8 cellular contexts compared by ENCODE assay signal in the genomic region with DNA sequence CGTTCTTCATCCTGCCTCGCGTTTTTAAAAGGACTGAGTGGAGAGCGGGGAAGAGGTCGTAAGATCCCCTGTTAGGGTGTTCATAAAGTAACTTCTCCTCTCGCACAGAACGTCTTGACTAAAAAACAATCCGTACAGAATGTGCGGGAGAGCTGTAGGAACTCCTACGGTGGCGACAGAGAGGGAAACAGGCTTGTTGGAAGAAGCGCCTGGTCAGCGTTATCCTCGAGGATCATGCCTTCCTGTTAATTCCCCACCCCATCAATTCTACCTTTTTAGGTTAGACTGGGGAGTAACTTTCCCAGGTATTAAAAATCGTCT. TPM values are rescaled to one million over a fixed set of nuclear protein-coding genes. Genes with fewer than 3 reads are reported as not detected.
A peak's percentile ranks its signal among the peaks of the same experiment; 100 is the strongest.
DNase-seq lines count a peak whose midpoint lies in the region; ATAC-seq, FAIRE-seq and TF ChIP-seq lines count a peak whose summit lies in the region.

No MANE protein-coding gene starts in this region.

- TF ChIP-seq EP300 in HepG2 (IDR thresholded peaks at IDR 0.05; ENCODE audit: low read depth in 2 of 2, low read length in 2 of 2) (no peak), HepG2 (CRISPR knock-in tag; IDR thresholded peaks at IDR 0.05; ENCODE audit: borderline replicate concordance) (no peak)

- H2AFZ ChIP-seq in mammary epithelial cell (ENCODE audit: low read depth, low read length) = peak overlapping the region; percentile 98
- peak overlapping the region; percentile 97 for H2AFZ ChIP-seq in HepG2 (ENCODE audit: low read length)

- DNase-seq in activated CD4-positive, alpha-beta T cell treated with anti-CD3 and anti-CD28 coated beads for 36 hours = no peak
- DNase-seq in activated CD4-positive, alpha-beta T cell treated with anti-CD3 and anti-CD28 coated beads, Interleukin-2, amount 50 U/mL, for 48 hours = no peak
- no peak for DNase-seq in HFFc6
- DNase-seq in NCI-H187 treated with DMSO at 0.1 percent for 48 hours (lab: John Stamatoyannopoulos, UW) = peak; percentile 30
- no peak for DNase-seq in mammary epithelial cell
- DNase-seq in HepG2 (ENCODE audit: low spot score) = no peak
- DNase-seq in GOT3 (lab: John Stamatoyannopoulos, UW) = no peak

- WGBS in mammary epithelial cell (ENCODE audit: low coverage, missing lambda C conversion rate) = 2% methylated on average over 14 of the region's 15 CpGs
- WGBS in HepG2 (ENCODE audit: low lambda C conversion rate) = under 1% methylated on average over 15 of the region's 15 CpGs
- WGBS in thymus = under 1% methylated on average over 15 of the region's 15 CpGs

- H3K4me1 ChIP-seq in mammary epithelial cell (ENCODE audit: insufficient read depth, low read length) (peaks cover 15% of the 10 kb centered on the region), HepG2 (ENCODE audit: insufficient read depth, low read length) (peaks cover 40% of the 10 kb centered on the region), thymus (ENCODE audit: control insufficient read depth, insufficient read depth, low read length) (peaks cover 5% of the 10 kb centered on the region)

- H3K27ac ChIP-seq in mammary epithelial cell (ENCODE audit: insufficient read depth, low read depth, low read length) = peak overlapping the region; percentile 79
- peak overlapping the region; percentile 94 for H3K27ac ChIP-seq in HepG2 (ENCODE audit: extremely low read length, insufficient read depth, low read length)
- no peak overlapping the region for H3K27ac ChIP-seq in thymus (ENCODE audit: low read depth)

- H3K9me3 Mint-ChIP-seq in activated CD4-positive, alpha-beta T cell treated with anti-CD3 and anti-CD28 coated beads for 36 hours (ENCODE audit: low read depth) = no peaks in the 10 kb centered on the region
- no peaks in the 10 kb centered on the region for H3K9me3 Mint-ChIP-seq in HFFc6

- H3K9ac ChIP-seq in mammary epithelial cell (ENCODE audit: insufficient read depth, low read length) (peak overlapping the region; percentile 80), HepG2 (ENCODE audit: insufficient read depth, low read depth, low read length) (peak overlapping the region; percentile 76)

- H4K20me1 ChIP-seq in mammary epithelial cell (ENCODE audit: insufficient read depth, low read length) = no peaks in the 10 kb centered on the region
- peaks cover 18% of the 10 kb centered on the region; the same call in 1 of the 2 replicates for H4K20me1 ChIP-seq in HepG2 (ENCODE audit: insufficient read depth, low read length)

- peaks cover 9% of the 10 kb centered on the region for H3K36me3 Mint-ChIP-seq in activated CD4-positive, alpha-beta T cell treated with anti-CD3 and anti-CD28 coated beads for 36 hours (ENCODE audit: low read depth)
- H3K36me3 Mint-ChIP-seq in HFFc6 (ENCODE audit: low read depth) = peaks cover 10% of the 10 kb centered on the region

- CTCF ChIA-PET in activated CD4-positive, alpha-beta T cell treated with anti-CD3 and anti-CD28 coated beads for 36 hours (lab: Charles Lee) = interaction anchor here (0.5 kb wide), 1 partner anchor 74 kb away, joined by 3 read pairs; no protein-coding TSS in a partner anchor
- CTCF ChIA-PET in mammary epithelial cell (lab: Charles Lee; ENCODE audit: low non-redundant PET) = no interaction called here
- CTCF ChIA-PET in HepG2 (lab: Yijun Ruan, JAX; ENCODE audit: low intra/inter-chr PET ratio, low total read pairs) = no interaction called here

- TF ChIP-seq RAD21 in HepG2 (CRISPR knock-in tag; IDR thresholded peaks at IDR 0.05) = no peak

- in situ Hi-C loops in mammary epithelial cell (cut with MboI; ENCODE audit: low sequenced_read_pairs in 2 of 2) = no loop called here
- in situ Hi-C loops in HepG2 (cut with HindIII; ENCODE audit: extremely low pct_ligation_motif_present, low pct_unique_long_range_greater_than_20kb) = no loop called here

- ATAC-seq in activated CD4-positive, alpha-beta T cell treated with anti-CD3 and anti-CD28 coated beads for 36 hours = peak; percentile 8
- peak; percentile 49 for ATAC-seq in HepG2

- dilution Hi-C loops in mammary epithelial cell (cut with HindIII; ENCODE audit: low sequenced_read_pairs) = no loop called here

- H3K9me3 ChIP-seq in mammary epithelial cell (replicated peaks; ENCODE audit: insufficient read depth, low read length) (no peaks in the 10 kb centered on the region), HepG2 (ENCODE audit: low read length) (no peaks in the 10 kb centered on the region), thymus (ENCODE audit: control insufficient read depth) (no peaks in the 10 kb centered on the region)

- H3K27ac Mint-ChIP-seq in activated CD4-positive, alpha-beta T cell treated with anti-CD3 and anti-CD28 coated beads for 36 hours = peak overlapping the region; percentile 88
- H3K27ac Mint-ChIP-seq in HFFc6 = peak overlapping the region; percentile 86

- BruUV-seq in mammary epithelial cell (replicated peaks; lab: Mats Ljungman, UMichigan) (no TSS peak), HepG2 (replicated peaks; lab: Mats Ljungman, UMichigan) (TSS peak; percentile 88)

- H3K79me2 ChIP-seq in mammary epithelial cell (ENCODE audit: insufficient read depth, low read length) (peaks cover 44% of the 10 kb centered on the region), HepG2 (ENCODE audit: insufficient read depth, low read length) (peaks cover 40% of the 10 kb centered on the region)

- H3K4me2 ChIP-seq in mammary epithelial cell (ENCODE audit: insufficient read depth, low read depth, low read length) = peak overlapping the region; percentile 91
- H3K4me2 ChIP-seq in HepG2 (ENCODE audit: low read depth, low read length) = peak overlapping the region; percentile 83

- H3K4me1 Mint-ChIP-seq in activated CD4-positive, alpha-beta T cell treated with anti-CD3 and anti-CD28 coated beads for 36 hours = peaks cover 29% of the 10 kb centered on the region
- peaks cover 41% of the 10 kb centered on the region for H3K4me1 Mint-ChIP-seq in HFFc6 (ENCODE audit: low read depth)

- H3K4me3 Mint-ChIP-seq in activated CD4-positive, alpha-beta T cell treated with anti-CD3 and anti-CD28 coated beads for 36 hours = peak overlapping the region; percentile 93
- H3K4me3 Mint-ChIP-seq in HFFc6 = peak overlapping the region; percentile 91

- POLR2A ChIA-PET in activated CD4-positive, alpha-beta T cell treated with anti-CD3 and anti-CD28 coated beads for 36 hours (lab: Charles Lee) = interaction anchor here (0.8 kb wide), 1 partner anchor 31 kb away, joined by 3 read pairs; no protein-coding TSS in a partner anchor
- POLR2A ChIA-PET in HepG2 (lab: Yijun Ruan, JAX) = interaction anchor here (1.0 to 2.3 kb wide), 9 partner anchors 10 to 969 kb away, joined by 3 to 12 read pairs (median 5); a partner anchor contains a TSS

- no peak for TF ChIP-seq POLR2A in HepG2 (IDR thresholded peaks at IDR 0.05; ENCODE audit: insufficient read depth in 1 of 2, low read depth in 2 of 2, low read length in 2 of 2)

- intact Hi-C loops in activated CD4-positive, alpha-beta T cell treated with anti-CD3 and anti-CD28 coated beads for 36 hours (cut with DNase I, micrococcal nuclease) = loop anchor here (1.0 to 10.0 kb wide), 20 partner anchors 23 to 1988 kb away; a partner anchor contains a TSS
- intact Hi-C loops in mammary epithelial cell (cut with micrococcal nuclease) (loop anchor here (1.0 to 10.0 kb wide), 6 partner anchors 23 to 752 kb away; a partner anchor contains a TSS), HepG2 (cut with micrococcal nuclease; ENCODE audit: unreplicated experiment) (no loop called here)

- H3K36me3 ChIP-seq in mammary epithelial cell (ENCODE audit: insufficient read depth, low read length) = peaks cover 3% of the 10 kb centered on the region
- no peaks in the 10 kb centered on the region for H3K36me3 ChIP-seq in HepG2 (replicated peaks in 1 of 2; ENCODE audit: control insufficient read depth in 1 of 2, insufficient read depth in 2 of 2, low read length in 2 of 2)
- no peaks in the 10 kb centered on the region for H3K36me3 ChIP-seq in thymus (ENCODE audit: control insufficient read depth, insufficient read depth)

- H3K4me3 ChIP-seq in mammary epithelial cell (replicated peaks in 1 of 3; ENCODE audit: insufficient read depth in 1 of 3, low read depth in 2 of 3, low read length in 3 of 3) (peak overlapping the region; percentile 59 to 96 (median 80)), HepG2 (replicated peaks in 1 of 3; ENCODE audit: insufficient read depth in 1 of 3, low read depth in 2 of 3, low read length in 3 of 3) (peak overlapping the region; percentile 93 to 98 (median 97)), thymus (ENCODE audit: low read length) (peak overlapping the region; percentile 94)

- peak; percentile 55 for FAIRE-seq in HepG2 (lab: Jason Lieb, UNC)

- H3K27me3 Mint-ChIP-seq in activated CD4-positive, alpha-beta T cell treated with anti-CD3 and anti-CD28 coated beads for 36 hours = peaks cover 15% of the 10 kb centered on the region
- peaks cover 4% of the 10 kb centered on the region; the same call in 1 of the 2 replicates for H3K27me3 Mint-ChIP-seq in HFFc6 (ENCODE audit: insufficient read depth)

- H3K27me3 ChIP-seq in mammary epithelial cell (ENCODE audit: insufficient read depth, low read length) = no peaks in the 10 kb centered on the region
- no peaks in the 10 kb centered on the region; a peak in 1 of 5 replicates for H3K27me3 ChIP-seq in HepG2 (ENCODE audit: control insufficient read depth in 1 of 2, insufficient read depth in 2 of 2, low read length in 2 of 2)
- no peaks in the 10 kb centered on the region for H3K27me3 ChIP-seq in thymus (ENCODE audit: control insufficient read depth, insufficient read depth)

- TF ChIP-seq CTCF in HFFc6 (IDR thresholded peaks at IDR 0.05) = no peak
- TF ChIP-seq CTCF in mammary epithelial cell (conservative IDR thresholded peaks at IDR 0.05 in 1 of 2, IDR thresholded peaks at IDR 0.05 in 1 of 2; ENCODE audit: extremely low read depth in 1 of 2, insufficient read depth in 1 of 2, low read depth in 1 of 2, low read length in 2 of 2) = no peak
- TF ChIP-seq CTCF in HepG2 (CRISPR knock-in tag; IDR thresholded peaks at IDR 0.05) = no peak

RNA-seq across cellular contexts. Expression of a gene that starts 0.4 kb away (rescaled TPM):
- 10 to 100 TPM; 29.6 to 35.9 TPM for total RNA-seq in activated CD4-positive, alpha-beta T cell treated with anti-CD3 and anti-CD28 coated beads for 36 hours
- total RNA-seq in HFFc6 (2021; fragmentation: NEBNext Ultra II Directional; extraction: Animal tissue kit (Norgen Biotek cat#: 25700)) = 10 to 100 TPM; 41.6 to 47.3 (median 44.1) TPM
- total RNA-seq in mammary epithelial cell (10 to 100 TPM; 48.4 to 75.2 TPM), HepG2 (2016; rRNA removed; fragmentation: Illumina TruSeq; extraction: Trizol) (36.3 and 39.6 TPM in 2 replicates)
- polyA plus RNA-seq in mammary epithelial cell (16.4 TPM), HepG2 (2011; rRNA removed) (15.5 and 21.0 TPM in 2 replicates), thymus (28.4 TPM)
- 39.6 TPM for polyA minus RNA-seq in mammary epithelial cell
- total RNA-seq in HepG2 (2016; cell fraction: cytosol; rRNA removed; fragmentation: Illumina TruSeq; extraction: Trizol; ENCODE audit: low read depth) = 3.6 and 4.7 TPM in 2 replicates
- 31.6 and 46.3 TPM in 2 replicates for total RNA-seq in HepG2 (2016; cell fraction: insoluble cytoplasmic fraction; rRNA removed; fragmentation: Illumina TruSeq; extraction: Trizol)
- 5.3 and 8.6 TPM in 2 replicates for total RNA-seq in HepG2 (2016; cell fraction: membrane; rRNA removed; fragmentation: Illumina TruSeq; extraction: Trizol)
- total RNA-seq in HepG2 (2016; cell fraction: nucleus; rRNA removed; fragmentation: Illumina TruSeq; extraction: Trizol) = 56.1 and 56.8 TPM in 2 replicates
- 4.6 and 8.1 TPM in 2 replicates for polyA plus RNA-seq in HepG2 (2011; cell fraction: cytosol; rRNA removed)
- 16.8 and 21.2 TPM in 2 replicates for polyA plus RNA-seq in HepG2 (2011; cell fraction: nucleus; rRNA removed)
- 15.3 and 18.4 TPM in 2 replicates for polyA plus RNA-seq in HepG2 (2012)
- 0.57 and 0.61 TPM in 2 replicates for polyA plus RNA-seq in HepG2 (2016; cell fraction: cytosol; fragmentation: Illumina TruSeq; extraction: Trizol; ENCODE audit: low read depth)
- polyA plus RNA-seq in HepG2 (2016; cell fraction: insoluble cytoplasmic fraction; fragmentation: Illumina TruSeq; extraction: Trizol; ENCODE audit: low read depth) = 19.5 and 20.6 TPM in 2 replicates
- polyA plus RNA-seq in HepG2 (2016; cell fraction: membrane; fragmentation: Illumina TruSeq; extraction: Trizol; ENCODE audit: low read depth) = 1.7 and 1.9 TPM in 2 replicates
- 36.1 and 44.2 TPM in 2 replicates for polyA plus RNA-seq in HepG2 (2016; cell fraction: nucleus; fragmentation: Illumina TruSeq; extraction: Trizol; ENCODE audit: insufficient read depth, low read depth)
- 22.5 and 23.7 TPM in 2 replicates for polyA minus RNA-seq in HepG2 (2011; rRNA and poly(A)+ RNA removed; ENCODE audit: low replicate concordance)
- polyA minus RNA-seq in HepG2 (2011; cell fraction: cytosol; rRNA and poly(A)+ RNA removed) = 24.8 and 25.8 TPM in 2 replicates
- polyA minus RNA-seq in HepG2 (2011; cell fraction: nucleus; rRNA and poly(A)+ RNA removed) = 132 and 134 TPM in 2 replicates

RNA-seq across cellular contexts. Expression of a gene that starts 22.9 kb away (rescaled TPM):
- total RNA-seq in activated CD4-positive, alpha-beta T cell treated with anti-CD3 and anti-CD28 coated beads for 36 hours = 1 to 10 TPM; 7.1 to 7.6 TPM
- total RNA-seq in HFFc6 (2021; fragmentation: NEBNext Ultra II Directional; extraction: Animal tissue kit (Norgen Biotek cat#: 25700)) = 10 to 100 TPM; 36.9 to 50.8 (median 41.6) TPM
- 10 to 100 TPM; 61.7 to 92.1 TPM for total RNA-seq in mammary epithelial cell
- polyA plus RNA-seq in mammary epithelial cell = 19.6 TPM
- polyA minus RNA-seq in mammary epithelial cell = 43.4 TPM
- 0.40 and 0.87 TPM in 2 replicates for total RNA-seq in HepG2 (2016; rRNA removed; fragmentation: Illumina TruSeq; extraction: Trizol)
- under 0.01 and 0.09 TPM in 2 replicates for total RNA-seq in HepG2 (2016; cell fraction: cytosol; rRNA removed; fragmentation: Illumina TruSeq; extraction: Trizol; ENCODE audit: low read depth)
- 0.59 and 0.87 TPM in 2 replicates for total RNA-seq in HepG2 (2016; cell fraction: insoluble cytoplasmic fraction; rRNA removed; fragmentation: Illumina TruSeq; extraction: Trizol)
- 0.17 and 0.25 TPM in 2 replicates for total RNA-seq in HepG2 (2016; cell fraction: membrane; rRNA removed; fragmentation: Illumina TruSeq; extraction: Trizol)
- 0.75 and 1.5 TPM in 2 replicates for total RNA-seq in HepG2 (2016; cell fraction: nucleus; rRNA removed; fragmentation: Illumina TruSeq; extraction: Trizol)
- polyA plus RNA-seq in HepG2 (2011; rRNA removed) = 4.0 and 4.6 TPM in 2 replicates
- polyA plus RNA-seq in HepG2 (2011; cell fraction: cytosol; rRNA removed) = 2.2 and 3.0 TPM in 2 replicates
- 3.5 and 4.1 TPM in 2 replicates for polyA plus RNA-seq in HepG2 (2011; cell fraction: nucleus; rRNA removed)
- polyA plus RNA-seq in HepG2 (2012) = 1.9 and 3.4 TPM in 2 replicates
- 0.02 and 0.03 TPM in 2 replicates for polyA plus RNA-seq in HepG2 (2016; cell fraction: cytosol; fragmentation: Illumina TruSeq; extraction: Trizol; ENCODE audit: low read depth)
- 0.71 and 0.83 TPM in 2 replicates for polyA plus RNA-seq in HepG2 (2016; cell fraction: insoluble cytoplasmic fraction; fragmentation: Illumina TruSeq; extraction: Trizol; ENCODE audit: low read depth)
- 0.06 and 0.12 TPM in 2 replicates for polyA plus RNA-seq in HepG2 (2016; cell fraction: membrane; fragmentation: Illumina TruSeq; extraction: Trizol; ENCODE audit: low read depth)
- 0.62 and 1.1 TPM in 2 replicates for polyA plus RNA-seq in HepG2 (2016; cell fraction: nucleus; fragmentation: Illumina TruSeq; extraction: Trizol; ENCODE audit: insufficient read depth, low read depth)
- polyA minus RNA-seq in HepG2 (2011; rRNA and poly(A)+ RNA removed; ENCODE audit: low replicate concordance) = 0.49 and 4.9 TPM in 2 replicates
- polyA minus RNA-seq in HepG2 (2011; cell fraction: cytosol; rRNA and poly(A)+ RNA removed) = 3.2 and 3.6 TPM in 2 replicates
- polyA minus RNA-seq in HepG2 (2011; cell fraction: nucleus; rRNA and poly(A)+ RNA removed) = 10.1 and 11.7 TPM in 2 replicates
- 0.55 TPM for polyA plus RNA-seq in thymus

Comparison
In these comparisons a context has a peak if more than half of its experiments do, and no peak if none do; other contexts are left out.
1. RNA of a gene that starts 22.9 kb away (total RNA-seq): 61.7 to 92.1 TPM in mammary epithelial cell and 36.9 to 50.8 TPM in HFFc6; 7.1 to 7.6 TPM in activated CD4-positive, alpha-beta T cell treated with anti-CD3 and anti-CD28 coated beads for 36 hours and under 0.01 to 1.5 TPM in HepG2; every median in the first group is over 4 times any median in the second.
2. Peak in every context shown above with its lines, with median percentiles within 50 percentile points of each other: H3K4me3 ChIP-seq.